In the genomic region with DNA sequence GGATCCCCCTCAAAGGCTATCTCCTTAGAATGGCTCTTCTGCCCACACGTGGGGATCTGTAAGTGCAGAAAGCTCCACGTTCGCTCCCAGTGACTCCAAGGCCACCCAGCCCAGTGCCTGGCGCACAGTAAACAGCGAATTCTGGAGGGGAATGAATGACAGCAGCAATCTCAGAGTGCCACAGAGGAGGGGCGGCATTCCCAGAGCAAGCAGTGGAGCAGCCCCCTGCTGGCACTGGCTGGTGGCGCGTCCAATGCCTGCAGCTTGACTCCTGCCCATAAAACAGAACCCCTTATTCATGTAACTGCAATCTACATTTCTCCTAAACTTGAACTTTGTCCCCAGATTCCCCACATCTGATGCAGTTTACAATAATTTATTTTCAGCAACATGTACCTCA, we compare ENCODE assay signal across 9 cellular contexts. TPM values are rescaled to one million over a fixed set of nuclear protein-coding genes. Genes with fewer than 3 reads are reported as not detected.
DNase-seq lines count a peak whose midpoint lies in the region; ATAC-seq and TF ChIP-seq lines count a peak whose summit lies in the region.
"Had no signal": no experiment of that assay in that cellular context is flagged by ENCODE, and none has a peak within 500 bp of the region (broad histone marks: within the 10 kb centered on the region; RNA-seq: fewer than 3 reads in every experiment).

No MANE protein-coding gene starts in this region.

- no peaks in the 10 kb centered on the region for H3K9me3 Mint-ChIP-seq in endothelial cell (ENCODE audit: unreplicated experiment)
- H3K9me3 Mint-ChIP-seq: T-helper 1 cell treated with Interleukin-12 subunit alpha and Interleukin-12 subunit beta and Interleukin-4 antibody, amounts not matched to agents 30 μg/mL and 1 μg/mL, for 36 hours had no signal

- no peak overlapping the region for H3K4me3 ChIP-seq in heart right ventricle
- H3K4me3 ChIP-seq in transverse colon = no peak overlapping the region

- H3K27me3 ChIP-seq in heart right ventricle (peaks cover 9 to 92% (median 76%) of the 10 kb centered on the region in 7 donors), transverse colon (peaks cover 86% of the 10 kb centered on the region)

- H3K4me3 Mint-ChIP-seq in endothelial cell (ENCODE audit: unreplicated experiment) = no peak overlapping the region
- H3K4me3 Mint-ChIP-seq: T-helper 1 cell treated with Interleukin-12 subunit alpha and Interleukin-12 subunit beta and Interleukin-4 antibody, amounts not matched to agents 30 μg/mL and 1 μg/mL, for 36 hours had no signal

- intact Hi-C loops in heart right ventricle (cut with DNase I) = loop anchor here in 1 of 10 donors (5.0 kb wide), 1 partner anchor 1126 kb away; no protein-coding TSS in a partner anchor
- intact Hi-C loops in left cardiac atrium (cut with DNase I) = no loop called here
- intact Hi-C loops in transverse colon (cut with DNase I; ENCODE audit: low total_unique reads) = no loop called here

- WGBS in heart right ventricle, 2 donors = 29 to 34% methylated on average over 8 of the region's 8 CpGs
- WGBS in transverse colon (ENCODE audit: low coverage in 1 of 2), 2 donors = 23% methylated on average over 8 of the region's 8 CpGs; no CpG with 5 or more reads in 1 of the 2 donors

- H3K36me3 ChIP-seq in heart right ventricle = no peaks in the 10 kb centered on the region
- no peaks in the 10 kb centered on the region for H3K36me3 ChIP-seq in transverse colon

- in situ Hi-C loops in transverse colon (cut with MboI; ENCODE audit: low pct_ligation_motif_present in 1 of 4, low pct_unique_long_range_greater_than_20kb in 1 of 4, low sequenced_read_pairs in 3 of 4) = no loop called here

- H3K27ac ChIP-seq in heart right ventricle (no peak overlapping the region), transverse colon (no peak overlapping the region)

- no peak for TF ChIP-seq POLR2A in transverse colon (IDR thresholded peaks at IDR 0.05)

- no peak for TF ChIP-seq EP300 in transverse colon (IDR thresholded peaks at IDR 0.05; ENCODE audit: low read depth)

- TF ChIP-seq CTCF in heart right ventricle (IDR thresholded peaks at IDR 0.05) (peak in 7 of 9 donors; percentile 16 to 39 (median 25)), endothelial cell (IDR thresholded peaks at IDR 0.05; ENCODE audit: unreplicated experiment) (peak; percentile 70), transverse colon (IDR thresholded peaks at IDR 0.05) (peak in 4 of 5 experiments; percentile 22 to 29 (median 27))

- peaks cover 30% of the 10 kb centered on the region for H3K27me3 Mint-ChIP-seq in endothelial cell (ENCODE audit: unreplicated experiment)

- H3K4me1 ChIP-seq in heart right ventricle = peaks cover 0 to 6% (median 3%) of the 10 kb centered on the region in 9 donors
- H3K4me1 ChIP-seq in transverse colon = no peaks in the 10 kb centered on the region

- peaks cover 4% of the 10 kb centered on the region for H3K4me1 Mint-ChIP-seq in endothelial cell (ENCODE audit: unreplicated experiment)

- no peaks in the 10 kb centered on the region for H3K36me3 Mint-ChIP-seq in endothelial cell (ENCODE audit: low read depth, unreplicated experiment)

- no peak overlapping the region for H3K27ac Mint-ChIP-seq in endothelial cell (ENCODE audit: unreplicated experiment)
- H3K27ac Mint-ChIP-seq: T-helper 1 cell treated with Interleukin-12 subunit alpha and Interleukin-12 subunit beta and Interleukin-4 antibody, amounts not matched to agents 30 μg/mL and 1 μg/mL, for 36 hours had no signal

- ATAC-seq in heart right ventricle = no peak
- ATAC-seq in left cardiac atrium = no peak
- no peak for ATAC-seq in GM19023 (IDR thresholded peaks at IDR 0.05; ENCODE audit: unreplicated experiment)

- no peak for DNase-seq in heart right ventricle
- DNase-seq in left cardiac atrium = no peak
- DNase-seq in NCI-H1694 treated with DMSO at 0.1 percent for 48 hours (lab: John Stamatoyannopoulos, UW) = peak; percentile 14
- DNase-seq in endothelial cell (ENCODE audit: low spot score) = peak; percentile 79
- no peak for DNase-seq in transverse colon
- no peak for DNase-seq in cerebellar cortex (ENCODE audit: low spot score)
- no peak for DNase-seq in OCI-M2 (lab: John Stamatoyannopoulos, UW; ENCODE audit: unreplicated experiment)

- H3K9me3 ChIP-seq in heart right ventricle (no peaks in the 10 kb centered on the region), transverse colon (no peaks in the 10 kb centered on the region)

RNA-seq across cellular contexts. Expression of a gene that starts 6.9 kb away (rescaled TPM):
- total RNA-seq in heart right ventricle (not detected), left cardiac atrium (not detected), endothelial cell (ENCODE audit: unreplicated experiment) (not detected), transverse colon (not detected)
- polyA plus RNA-seq in heart right ventricle = not detected

Comparison
In these comparisons a context has a peak if more than half of its experiments do, and no peak if none do; other contexts are left out.
1. DNase-seq: peak in NCI-H1694 treated with DMSO at 0.1 percent for 48 hours (single experiment) and endothelial cell (single experiment); none in heart right ventricle (0 of 2), left cardiac atrium (single experiment), transverse colon (single experiment), cerebellar cortex (single experiment) and OCI-M2 (single experiment).
2. Peak in every context shown above with its lines, with median percentiles within 50 percentile points of each other: CTCF ChIP-seq.